Comparison of ENCODE assay signal across 19 cellular contexts in the genomic region with DNA sequence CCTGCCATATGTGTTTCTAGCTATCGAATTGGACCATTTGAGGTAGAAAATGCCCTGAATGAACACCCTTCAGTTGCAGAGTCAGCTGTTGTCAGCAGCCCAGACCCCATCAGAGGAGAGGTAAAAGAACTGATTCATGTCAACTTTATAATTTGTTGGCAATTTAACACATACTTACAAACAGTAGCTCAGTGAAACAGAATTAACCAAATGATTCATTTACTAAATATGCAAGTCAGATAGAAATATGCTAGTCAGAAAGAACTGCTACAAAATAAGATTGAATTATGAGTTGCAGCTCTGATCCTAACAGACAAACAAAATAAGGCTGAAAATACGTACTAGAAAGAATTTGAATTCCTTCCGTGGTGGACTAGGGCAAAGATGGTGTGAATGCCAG. TPM values are rescaled to one million over a fixed set of nuclear protein-coding genes. Genes with fewer than 3 reads are reported as not detected.
A peak's percentile ranks its signal among the peaks of the same experiment; 100 is the strongest.
DNase-seq lines count a peak whose midpoint lies in the region; ATAC-seq, FAIRE-seq and TF ChIP-seq lines count a peak whose summit lies in the region.
"Had no signal": no experiment of that assay in that cellular context is flagged by ENCODE, and none has a peak within 500 bp of the region (broad histone marks: within the 10 kb centered on the region; RNA-seq: fewer than 3 reads in every experiment).

No MANE protein-coding gene starts in this region.

- H3K4me2 ChIP-seq in astrocyte (ENCODE audit: low read length) (no peak overlapping the region), mesendoderm (ENCODE audit: low read length) (no peak overlapping the region)
- H3K4me2 ChIP-seq: PC-9 had no signal

- H3K18ac ChIP-seq in mesendoderm (ENCODE audit: low read length), result no peak overlapping the region

- H4K5ac ChIP-seq in mesendoderm (ENCODE audit: low read length), result no peak overlapping the region

- H3K36me3 Mint-ChIP-seq in astrocyte (ENCODE audit: low read depth, unreplicated experiment), result no peaks in the 10 kb centered on the region
- H3K36me3 Mint-ChIP-seq: CD8-positive, alpha-beta memory T cell had no signal

- ATAC-seq in HG02610 (IDR thresholded peaks at IDR 0.05; ENCODE audit: unreplicated experiment), result no peak
- ATAC-seq: HCT116, K562 had no signal

- H3K79me1 ChIP-seq in mesendoderm (ENCODE audit: low read length), result no peaks in the 10 kb centered on the region

- no peak overlapping the region for H2AK5ac ChIP-seq in mesendoderm (ENCODE audit: low read length)

- FAIRE-seq in astrocyte (lab: Jason Lieb, UNC), result no peak
- FAIRE-seq: G401.6, K562 had no signal

- H3K36me3 ChIP-seq in astrocyte (ENCODE audit: insufficient read depth, low read length), result no peaks in the 10 kb centered on the region
- H3K36me3 ChIP-seq in mesendoderm (ENCODE audit: control insufficient read depth, insufficient read depth, low read length), result no peaks in the 10 kb centered on the region

- H3K27ac Mint-ChIP-seq in astrocyte (ENCODE audit: unreplicated experiment), result no peak overlapping the region
- H3K27ac Mint-ChIP-seq: CD8-positive, alpha-beta memory T cell had no signal

- no peaks in the 10 kb centered on the region for H4K20me1 ChIP-seq in astrocyte (ENCODE audit: insufficient read depth, low read length)

- no peak overlapping the region for H3K56ac ChIP-seq in mesendoderm (ENCODE audit: low read length)

- H3K9me3 ChIP-seq in astrocyte (ENCODE audit: insufficient read depth, low read depth, low read length), result no peaks in the 10 kb centered on the region

- H2AFZ ChIP-seq in astrocyte (ENCODE audit: low read depth, low read length), result peak overlapping the region; percentile 41
- H2AFZ ChIP-seq: PC-9 had no signal

- H2BK120ac ChIP-seq in mesendoderm (ENCODE audit: low read depth, low read length), result no peak overlapping the region

- DNase-seq in HCEC 1CT (peak; percentile 27), astrocyte (ENCODE audit: low read depth) (peak; percentile 51), iris pigment epithelial cell (ENCODE audit: low read depth) (peak; percentile 46), mesendoderm (no peak), NCI-H146 (lab: John Stamatoyannopoulos, UW) (no peak), ureter (ENCODE audit: low spot score) (no peak)
- DNase-seq: C1 segment of cervical spinal cord; CD8-positive, alpha-beta memory T cell; MV-4-11; NCI-H1930; NCI-H345; NCI-H524 treated with DMSO at 0.1 percent for 48 hours; PC-9; SIG-M5 had no signal

- no CpG with 5 or more reads among the region's 3 CpGs for WGBS in mesendoderm (ENCODE audit: extremely low coverage, insufficient coverage, low lambda C conversion rate)

- no peak overlapping the region for H2BK15ac ChIP-seq in mesendoderm (replicated peaks; ENCODE audit: low read depth)

- no peak overlapping the region for H2BK5ac ChIP-seq in mesendoderm (ENCODE audit: low read length)

- H3K27me3 ChIP-seq in astrocyte (ENCODE audit: insufficient read depth, low read length), result no peaks in the 10 kb centered on the region
- no peaks in the 10 kb centered on the region for H3K27me3 ChIP-seq in mesendoderm (ENCODE audit: insufficient read depth, low read length, poor library complexity)

- H3K4me1 Mint-ChIP-seq in astrocyte (ENCODE audit: low read depth, unreplicated experiment), result no peaks in the 10 kb centered on the region
- H3K4me1 Mint-ChIP-seq: CD8-positive, alpha-beta memory T cell had no signal

- no peak overlapping the region for H3K23ac ChIP-seq in mesendoderm (ENCODE audit: low read length)

- H3K27ac ChIP-seq in astrocyte (ENCODE audit: low read depth, low read length) (no peak overlapping the region), mesendoderm (ENCODE audit: low read depth, low read length) (no peak overlapping the region)
- H3K27ac ChIP-seq: PC-9, RWPE1 had no signal

- no peaks in the 10 kb centered on the region for H3K9me3 Mint-ChIP-seq in astrocyte (ENCODE audit: unreplicated experiment)
- H3K9me3 Mint-ChIP-seq: CD8-positive, alpha-beta memory T cell had no signal

- no peak overlapping the region for H3K4ac ChIP-seq in mesendoderm (ENCODE audit: low read depth, low read length)

- H3K4me1 ChIP-seq in astrocyte (ENCODE audit: insufficient read depth, low read length) (peaks cover 5% of the 10 kb centered on the region), mesendoderm (ENCODE audit: control insufficient read depth, low read depth, low read length) (no peaks in the 10 kb centered on the region)

- no peak overlapping the region for H3K4me3 ChIP-seq in astrocyte (ENCODE audit: insufficient read depth, low read depth, low read length)
- H3K4me3 ChIP-seq in mesendoderm (ENCODE audit: low read length), result no peak overlapping the region
- H3K4me3 ChIP-seq: K562, PC-9 had no signal

- no peak overlapping the region for H4K8ac ChIP-seq in mesendoderm (ENCODE audit: low read depth, low read length)

- no peaks in the 10 kb centered on the region for H3K79me2 ChIP-seq in astrocyte (ENCODE audit: insufficient read depth, low read length)
- H3K79me2 ChIP-seq in mesendoderm (ENCODE audit: control insufficient read depth, insufficient read depth, low read length), result no peaks in the 10 kb centered on the region

- no peak for TF ChIP-seq CTCF in astrocyte (IDR thresholded peaks at IDR 0.05; ENCODE audit: insufficient read depth, low read depth, low read length)

- H3K9ac ChIP-seq in astrocyte (ENCODE audit: low read length) (no peak overlapping the region), mesendoderm (ENCODE audit: low read length) (no peak overlapping the region)

- no peak overlapping the region for H3K4me3 Mint-ChIP-seq in astrocyte (ENCODE audit: unreplicated experiment)
- H3K4me3 Mint-ChIP-seq: CD8-positive, alpha-beta memory T cell had no signal

- no peaks in the 10 kb centered on the region for H3K27me3 Mint-ChIP-seq in astrocyte (ENCODE audit: low read depth, unreplicated experiment)
- H3K27me3 Mint-ChIP-seq: CD8-positive, alpha-beta memory T cell had no signal

RNA-seq across cellular contexts. Expression of gene ERI2, which starts 14.1 kb away (rescaled TPM):
- total RNA-seq in astrocyte (11.4 and 12.9 TPM in 2 replicates), ureter (24.2 TPM)
- 11.5 TPM for polyA plus RNA-seq in mesendoderm (2013, experiment 1 of 2)
- polyA plus RNA-seq in mesendoderm (2013, experiment 2 of 2), result 12.6 TPM

RNA-seq across cellular contexts. Expression of gene REXO5, which starts 14.1 kb away (rescaled TPM):
- total RNA-seq in astrocyte (0.99 and 1.8 TPM in 2 replicates), ureter (2.4 TPM)
- 2.7 TPM for polyA plus RNA-seq in mesendoderm (2013, experiment 1 of 2)
- 2.8 TPM for polyA plus RNA-seq in mesendoderm (2013, experiment 2 of 2)

RNA-seq across cellular contexts. Expression of gene ACSM3, which starts 28.4 kb away (rescaled TPM):
- total RNA-seq in astrocyte (5.3 and 7.4 TPM in 2 replicates), ureter (30.6 TPM)
- 2.5 TPM for polyA plus RNA-seq in mesendoderm (2013, experiment 1 of 2)
- polyA plus RNA-seq in mesendoderm (2013, experiment 2 of 2), result 2.6 TPM

RNA-seq across cellular contexts. Expression of gene THUMPD1, which starts 50.6 kb away (rescaled TPM):
- total RNA-seq in astrocyte, result 26.4 and 28.6 TPM in 2 replicates
- 44.9 TPM for polyA plus RNA-seq in mesendoderm (2013, experiment 1 of 2)
- polyA plus RNA-seq in mesendoderm (2013, experiment 2 of 2), result 43.9 TPM
- 46.9 TPM for total RNA-seq in ureter

Comparison
In these comparisons a context has a peak if more than half of its experiments do, and no peak if none do; other contexts are left out.
1. DNase-seq: peak in HCEC 1CT (single experiment), astrocyte (single experiment) and iris pigment epithelial cell (single experiment); none in mesendoderm (single experiment), NCI-H146 (single experiment) and ureter (single experiment).